10 cellular contexts compared by ENCODE assay signal in genomic region chr2:227308784-227309183, GRCh38. TPM values are rescaled to one million over a fixed set of nuclear protein-coding genes. Genes with fewer than 3 reads are reported as not detected.
DNase-seq lines count a peak whose midpoint lies in the region; ATAC-seq and TF ChIP-seq lines count a peak whose summit lies in the region.
"Had no signal": no experiment of that assay in that cellular context is flagged by ENCODE, and none has a peak within 500 bp of the region (broad histone marks: within the 10 kb centered on the region; RNA-seq: fewer than 3 reads in every experiment).

No MANE protein-coding gene starts in this region.

- H3K36me3 ChIP-seq in skeletal muscle tissue (ENCODE audit: control insufficient read depth in 3 of 3, insufficient read depth in 3 of 3, low read length in 3 of 3) = peaks cover 0 to 27% (median 18%) of the 10 kb centered on the region in 3 donors
- H3K36me3 ChIP-seq in SJCRH30 = no peaks in the 10 kb centered on the region

- DNase-seq in SJCRH30 = no peak
- no peak for DNase-seq in NK-92 (lab: John Stamatoyannopoulos, UW; ENCODE audit: unreplicated experiment)
- DNase-seq in activated gamma-delta T cell (lab: John Stamatoyannopoulos, UW) = no peak
- DNase-seq: DMS79 treated with DMSO at 0.1 percent for 48 hours, NCI-H187 treated with DMSO at 0.1 percent for 48 hours had no signal

- peaks cover 0 to 6% (median 2%) of the 10 kb centered on the region in 3 donors for H3K4me1 ChIP-seq in skeletal muscle tissue (ENCODE audit: control insufficient read depth in 3 of 3, insufficient read depth in 3 of 3, low read length in 3 of 3)
- H3K4me1 ChIP-seq in SJCRH30 = no peaks in the 10 kb centered on the region

- no peaks in the 10 kb centered on the region for H3K9me3 ChIP-seq in skeletal muscle tissue (ENCODE audit: control insufficient read depth in 3 of 3, low read length in 3 of 3)
- H3K9me3 ChIP-seq in SJCRH30 (replicated peaks) = no peaks in the 10 kb centered on the region

- H3K4me3 ChIP-seq in skeletal muscle tissue (ENCODE audit: low read length in 3 of 3) (peak overlapping the region in 2 of 3 donors; percentile 21 to 55), SJCRH30 (no peak overlapping the region)

- peak overlapping the region; percentile 83 for H3K27ac ChIP-seq in skeletal muscle tissue (ENCODE audit: low read depth, low read length)
- no peak overlapping the region for H3K27ac ChIP-seq in SJCRH30
- H3K27ac ChIP-seq: HL-60 had no signal

- TF ChIP-seq RAD21 in Ishikawa (IDR thresholded peaks at IDR 0.05; ENCODE audit: low read depth) = no peak

- H3K27me3 ChIP-seq in skeletal muscle tissue (ENCODE audit: control insufficient read depth in 3 of 3, insufficient read depth in 3 of 3, low read length in 3 of 3) (no peaks in the 10 kb centered on the region), SJCRH30 (no peaks in the 10 kb centered on the region)

- H3K9ac ChIP-seq in skeletal muscle tissue (ENCODE audit: low read depth in 1 of 3, low read length in 3 of 3) = no peak overlapping the region

- peak; percentile 37; the same call in 1 of the 2 replicates for TF ChIP-seq EP300 in Ishikawa (IDR thresholded peaks at IDR 0.05; ENCODE audit: borderline replicate concordance)

- ATAC-seq in GM19328 (IDR thresholded peaks at IDR 0.05; ENCODE audit: unreplicated experiment) = peak; percentile 81
- ATAC-seq in HG02623 (IDR thresholded peaks at IDR 0.05; ENCODE audit: unreplicated experiment) = peak; percentile 93

TF ChIP-seq in Ishikawa, 13 proteins besides CTCF, POLR2A, EP300 and RAD21:
- TF ChIP-seq TEAD4 (IDR thresholded peaks at IDR 0.05) (peak; percentile 19; the same call in 1 of the 2 replicates), NFIC (IDR thresholded peaks at IDR 0.05) (peak; percentile 71)
- TF ChIP-seq, protein P1, sequence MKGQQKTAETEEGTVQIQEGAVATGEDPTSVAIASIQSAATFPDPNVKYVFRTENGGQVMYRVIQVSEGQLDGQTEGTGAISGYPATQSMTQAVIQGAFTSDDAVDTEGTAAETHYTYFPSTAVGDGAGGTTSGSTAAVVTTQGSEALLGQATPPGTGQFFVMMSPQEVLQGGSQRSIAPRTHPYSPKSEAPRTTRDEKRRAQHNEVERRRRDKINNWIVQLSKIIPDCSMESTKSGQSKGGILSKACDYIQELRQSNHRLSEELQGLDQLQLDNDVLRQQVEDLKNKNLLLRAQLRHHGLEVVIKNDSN (IDR thresholded peaks at IDR 0.05) = no peak
TF ChIP-seq in Ishikawa: peak in this region for 2.

RNA-seq across cellular contexts. Expression of gene MFF, which starts 16.3 kb away (rescaled TPM):
- total RNA-seq in skeletal muscle tissue = 65.8 TPM
- 108 and 117 TPM in 2 replicates for total RNA-seq in SJCRH30 (2014; rRNA removed; shearing (Covaris generic))
